Comparison of ENCODE assay signal across 27 cellular contexts in genomic region chr6:43828711-43829110, GRCh38. TPM values are rescaled to one million over a fixed set of nuclear protein-coding genes. Genes with fewer than 3 reads are reported as not detected.
DNase-seq lines count a peak whose midpoint lies in the region; ATAC-seq and TF ChIP-seq lines count a peak whose summit lies in the region.
"Had no signal": no experiment of that assay in that cellular context is flagged by ENCODE, and none has a peak within 500 bp of the region (broad histone marks: within the 10 kb centered on the region; RNA-seq: fewer than 3 reads in every experiment).

No MANE protein-coding gene starts in this region.

- H3K36me3 Mint-ChIP-seq in endothelial cell (ENCODE audit: low read depth, unreplicated experiment): no peaks in the 10 kb centered on the region
- H3K36me3 Mint-ChIP-seq: IgD-negative memory B cell, naive B cell, type B pancreatic cell had no signal

- H3K4me1 Mint-ChIP-seq in endothelial cell (ENCODE audit: unreplicated experiment): peaks cover 13% of the 10 kb centered on the region
- H3K4me1 Mint-ChIP-seq: activated B cell treated with CpG ODN at 0.5 μM for 24 hours; activated naive CD8-positive, alpha-beta T cell treated with anti-CD3 and anti-CD28 coated beads, Interleukin-2, amount 50 U/mL, for 24 hours; activated T-helper 17 cell treated with anti-CD3 and anti-CD28 coated beads, Interleukin-2, amount 50 U/mL, for 72 hours; T-helper 17 cell had no signal

- no peak overlapping the region for H3K9ac ChIP-seq in SK-N-MC (ENCODE audit: insufficient read length)
- H3K9ac ChIP-seq: parathyroid adenoma had no signal

- H3K27me3 ChIP-seq in lower lobe of right lung (ENCODE audit: low read depth) (no peaks in the 10 kb centered on the region), left ventricle myocardium inferior (ENCODE audit: low read depth) (peaks cover 4% of the 10 kb centered on the region)

- intact Hi-C loops in lower lobe of right lung (cut with DNase I): no loop called here
- intact Hi-C loops in left ventricle myocardium inferior (cut with micrococcal nuclease): no loop called here

- H3K9me3 Mint-ChIP-seq in endothelial cell (ENCODE audit: unreplicated experiment): no peaks in the 10 kb centered on the region
- H3K9me3 Mint-ChIP-seq: activated B cell treated with CpG ODN at 0.5 μM for 24 hours; activated naive CD8-positive, alpha-beta T cell treated with anti-CD3 and anti-CD28 coated beads, Interleukin-2, amount 50 U/mL, for 24 hours; activated T-helper 17 cell treated with anti-CD3 and anti-CD28 coated beads, Interleukin-2, amount 50 U/mL, for 72 hours; IgD-negative memory B cell; naive B cell; stimulated activated naive CD8-positive, alpha-beta T cell treated with anti-CD3 and anti-CD28 coated beads, Interleukin-15, amount 100 ng/mL, for 72 hours; type B pancreatic cell had no signal

- no peak overlapping the region for H3K4me3 Mint-ChIP-seq in endothelial cell (ENCODE audit: unreplicated experiment)
- H3K4me3 Mint-ChIP-seq: activated B cell treated with CpG ODN at 0.5 μM for 24 hours; activated naive CD8-positive, alpha-beta T cell treated with anti-CD3 and anti-CD28 coated beads, Interleukin-2, amount 50 U/mL, for 24 hours; activated T-helper 17 cell treated with anti-CD3 and anti-CD28 coated beads, Interleukin-2, amount 50 U/mL, for 72 hours; IgD-negative memory B cell; naive B cell; stimulated activated naive CD8-positive, alpha-beta T cell treated with anti-CD3 and anti-CD28 coated beads, Interleukin-15, amount 100 ng/mL, for 72 hours; T-helper 17 cell; type B pancreatic cell had no signal

- DNase-seq in NCI-H146 (lab: John Stamatoyannopoulos, UW) (peak; percentile 23), NCI-H146 treated with DMSO at 0.1 percent for 48 hours (lab: John Stamatoyannopoulos, UW; ENCODE audit: unreplicated experiment) (no peak), KBM-7 (peak; percentile 23), SK-N-MC (ENCODE audit: low read depth, low spot score) (no peak), lower lobe of right lung (no peak), left ventricle myocardium inferior (no peak), endothelial cell (ENCODE audit: low spot score) (no peak)
- DNase-seq: activated B cell treated with CpG ODN at 0.5 μM for 24 hours; activated CD8-positive, alpha-beta memory T cell treated with anti-CD3 and anti-CD28 coated beads for 24 hours; activated naive CD8-positive, alpha-beta T cell treated with anti-CD3 and anti-CD28 coated beads, Interleukin-2, amount 50 U/mL, for 24 hours; C1 segment of cervical spinal cord; dermis blood vessel endothelial cell; naive B cell; NCI-H1048; SHP77; stimulated activated naive CD8-positive, alpha-beta T cell treated with anti-CD3 and anti-CD28 coated beads, Interleukin-15, amount 100 ng/mL, for 72 hours; T-helper 17 cell had no signal

- H3K4me1 ChIP-seq in lower lobe of right lung: peaks cover 30% of the 10 kb centered on the region
- H3K4me1 ChIP-seq in left ventricle myocardium inferior: no peaks in the 10 kb centered on the region
- H3K4me1 ChIP-seq: HAP-1 had no signal

- ATAC-seq in lower lobe of right lung (peak; percentile 3 to 14), HG03442 (IDR thresholded peaks at IDR 0.05; ENCODE audit: unreplicated experiment) (no peak)
- ATAC-seq: A549; activated naive CD8-positive, alpha-beta T cell treated with anti-CD3 and anti-CD28 coated beads, Interleukin-2, amount 50 U/mL, for 24 hours; activated T-helper 17 cell treated with anti-CD3 and anti-CD28 coated beads, Interleukin-2, amount 50 U/mL, for 72 hours; esophagus mucosa; stimulated activated naive CD8-positive, alpha-beta T cell treated with anti-CD3 and anti-CD28 coated beads, Interleukin-15, amount 100 ng/mL, for 72 hours; T-helper 17 cell had no signal

- in situ Hi-C loops in KBM-7 (cut with MboI; ENCODE audit: low pct_unique_long_range_greater_than_20kb, low sequenced_read_pairs): no loop called here

- no peaks in the 10 kb centered on the region for H3K36me3 ChIP-seq in SK-N-MC (ENCODE audit: insufficient read depth, low read length)
- H3K36me3 ChIP-seq in lower lobe of right lung: no peaks in the 10 kb centered on the region
- no peaks in the 10 kb centered on the region for H3K36me3 ChIP-seq in left ventricle myocardium inferior
- H3K36me3 ChIP-seq: HAP-1 had no signal

- H3K27ac Mint-ChIP-seq in endothelial cell (ENCODE audit: unreplicated experiment): no peak overlapping the region
- H3K27ac Mint-ChIP-seq: activated B cell treated with CpG ODN at 0.5 μM for 24 hours; activated naive CD8-positive, alpha-beta T cell treated with anti-CD3 and anti-CD28 coated beads, Interleukin-2, amount 50 U/mL, for 24 hours; activated T-helper 17 cell treated with anti-CD3 and anti-CD28 coated beads, Interleukin-2, amount 50 U/mL, for 72 hours; IgD-negative memory B cell; naive B cell; stimulated activated naive CD8-positive, alpha-beta T cell treated with anti-CD3 and anti-CD28 coated beads, Interleukin-15, amount 100 ng/mL, for 72 hours; T-helper 17 cell; type B pancreatic cell had no signal

- peaks cover 2% of the 10 kb centered on the region for H3K27me3 Mint-ChIP-seq in endothelial cell (ENCODE audit: unreplicated experiment)
- H3K27me3 Mint-ChIP-seq: stimulated activated naive CD8-positive, alpha-beta T cell treated with anti-CD3 and anti-CD28 coated beads, Interleukin-15, amount 100 ng/mL, for 72 hours; type B pancreatic cell had no signal

- H3K9me3 ChIP-seq in SK-N-MC (ENCODE audit: low read depth, low read length) (no peaks in the 10 kb centered on the region), lower lobe of right lung (no peaks in the 10 kb centered on the region), left ventricle myocardium inferior (replicated peaks) (no peaks in the 10 kb centered on the region)
- H3K9me3 ChIP-seq: A549, HAP-1 had no signal

- H3K4me3 ChIP-seq in SK-N-MC (no peak overlapping the region), lower lobe of right lung (no peak overlapping the region), left ventricle myocardium inferior (no peak overlapping the region)
- H3K4me3 ChIP-seq: A549, HAP-1, lung had no signal

- H3K27ac ChIP-seq in SK-N-MC (peak overlapping the region; percentile 26; the same call in 1 of the 2 replicates), lower lobe of right lung (no peak overlapping the region), left ventricle myocardium inferior (replicated peaks) (no peak overlapping the region)
- H3K27ac ChIP-seq: A549, HL-60, parathyroid adenoma had no signal

- TF ChIP-seq CTCF in lower lobe of right lung (IDR thresholded peaks at IDR 0.05) (no peak), left ventricle myocardium inferior (IDR thresholded peaks at IDR 0.05; ENCODE audit: borderline replicate concordance) (no peak), endothelial cell (IDR thresholded peaks at IDR 0.05; ENCODE audit: unreplicated experiment) (no peak)

RNA-seq across cellular contexts. Expression of gene VEGFA, which starts 58.7 kb away (rescaled TPM):
- total RNA-seq in lower lobe of right lung: 196 TPM
- total RNA-seq in left ventricle myocardium inferior: 359 TPM
- 3.5 TPM for total RNA-seq in endothelial cell (ENCODE audit: unreplicated experiment)

Comparison
In these comparisons a context has a peak if more than half of its experiments do, and no peak if none do; other contexts are left out.
1. DNase-seq: peak in NCI-H146 (single experiment) and KBM-7 (single experiment); none in NCI-H146 treated with DMSO at 0.1 percent for 48 hours (single experiment), SK-N-MC (single experiment), lower lobe of right lung (single experiment), left ventricle myocardium inferior (single experiment) and endothelial cell (single experiment).
2. RNA of gene VEGFA, which starts 58.7 kb away (total RNA-seq): 359 TPM in left ventricle myocardium inferior (single experiment) and 196 TPM in lower lobe of right lung (single experiment); 3.5 TPM in endothelial cell (single experiment); every median in the first group is over 10 times any median in the second.